ENCODE assay signal across 15 cellular contexts in the genomic region with DNA sequence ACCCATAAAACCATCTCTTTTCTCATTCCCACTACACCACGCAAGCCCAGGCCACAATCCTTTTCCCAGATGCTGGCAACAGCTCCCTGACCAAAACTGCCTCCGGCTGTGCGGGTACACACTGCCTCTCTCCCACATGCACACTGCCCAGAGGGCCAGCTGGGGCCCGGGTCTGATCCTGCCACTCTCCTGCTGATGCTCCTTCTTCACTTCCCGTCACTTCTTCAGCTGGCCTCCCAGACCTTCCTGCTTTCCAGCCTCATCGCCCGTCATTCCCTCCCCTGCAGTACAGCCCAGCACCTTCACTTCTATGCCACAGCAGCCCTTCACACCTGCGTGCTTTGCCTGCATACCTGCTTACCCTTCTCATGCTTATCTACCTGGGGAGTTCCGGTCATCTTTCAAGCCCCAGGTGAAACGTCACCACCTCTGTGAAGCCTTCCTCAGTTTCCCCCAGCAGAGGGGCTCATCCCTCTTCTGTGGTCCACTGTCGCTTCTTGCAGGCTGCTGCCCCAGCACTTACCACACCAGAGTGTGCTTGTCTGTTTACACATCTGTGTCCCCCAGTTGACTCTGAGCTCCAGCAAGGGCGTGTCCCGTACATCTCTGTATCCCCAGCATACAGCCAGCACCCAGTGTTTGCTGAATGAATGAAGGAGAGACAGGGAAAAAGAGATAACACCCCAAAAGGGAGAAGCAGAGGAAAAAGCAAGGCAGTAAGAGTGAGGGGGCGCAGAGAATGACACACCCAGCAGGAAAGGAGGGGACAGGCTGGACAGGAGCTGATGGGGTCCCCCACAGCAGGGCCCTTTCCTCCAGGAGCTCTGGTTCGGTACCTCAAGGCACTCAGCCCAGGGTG. TPM values are rescaled to one million over a fixed set of nuclear protein-coding genes. Genes with fewer than 3 reads are reported as not detected.
"Had no signal": no experiment of that assay in that cellular context is flagged by ENCODE, and none has a peak within 500 bp of the region (broad histone marks: within the 10 kb centered on the region; RNA-seq: fewer than 3 reads in every experiment).

No MANE protein-coding gene starts in this region.

- H3K4me1 ChIP-seq: upper lobe of right lung had no signal

- H3K27ac Mint-ChIP-seq: activated naive CD8-positive, alpha-beta T cell treated with anti-CD3 and anti-CD28 coated beads, Interleukin-2, amount 10 ng/mL, durations not matched to agents 7 days and 5 days; natural killer cell; stimulated activated memory B cell treated with anti-CD40 and anti-IgM and Interleukin-4, amounts not matched to agents 10 μg/mL and 1 μg/mL and 100 μg/mL, for 72 hours had no signal

- H3K4me1 Mint-ChIP-seq: natural killer cell; stimulated activated memory B cell treated with anti-CD40 and anti-IgM and Interleukin-4, amounts not matched to agents 10 μg/mL and 1 μg/mL and 100 μg/mL, for 72 hours had no signal

- H3K9me3 Mint-ChIP-seq: activated naive CD8-positive, alpha-beta T cell treated with anti-CD3 and anti-CD28 coated beads, Interleukin-2, amount 10 ng/mL, durations not matched to agents 7 days and 5 days; natural killer cell; stimulated activated memory B cell treated with anti-CD40 and anti-IgM and Interleukin-4, amounts not matched to agents 10 μg/mL and 1 μg/mL and 100 μg/mL, for 72 hours had no signal

- H3K27ac ChIP-seq: esophagus squamous epithelium, heart left ventricle, upper lobe of right lung had no signal

- H3K4me3 ChIP-seq: esophagus squamous epithelium, heart left ventricle, skin epidermis, upper lobe of right lung had no signal

- H3K36me3 ChIP-seq: esophagus squamous epithelium, heart left ventricle, upper lobe of right lung had no signal

- H3K27me3 ChIP-seq: heart left ventricle, upper lobe of right lung had no signal

- H3K9me3 ChIP-seq: esophagus squamous epithelium, heart left ventricle, upper lobe of right lung had no signal

- H3K4me3 Mint-ChIP-seq: activated naive CD8-positive, alpha-beta T cell treated with anti-CD3 and anti-CD28 coated beads, Interleukin-2, amount 10 ng/mL, durations not matched to agents 7 days and 5 days; natural killer cell; stimulated activated memory B cell treated with anti-CD40 and anti-IgM and Interleukin-4, amounts not matched to agents 10 μg/mL and 1 μg/mL and 100 μg/mL, for 72 hours had no signal

- ATAC-seq: natural killer cell, upper lobe of right lung had no signal

- DNase-seq: activated CD4-positive, alpha-beta T cell treated with anti-CD3 and anti-CD28 coated beads, Interleukin-2, amount 50 U/mL, for 4 hours; activated CD4-positive, CD25-positive, alpha-beta regulatory T cell treated with anti-CD3 and anti-CD28 coated beads, Interleukin-2, amount 50 U/mL, for 72 hours; activated gamma-delta T cell treated with Interleukin-2 at 50 U/mL for 16 hours; activated naive CD8-positive, alpha-beta T cell treated with anti-CD3 and anti-CD28 coated beads, Interleukin-2, amount 10 ng/mL, durations not matched to agents 7 days and 5 days; activated T-cell treated with anti-CD3 and anti-CD28 coated beads, Interleukin-2, amount 50 U/mL, for 48 hours; esophagus squamous epithelium; foreskin fibroblast; heart left ventricle; natural killer cell; retina; T-helper 2 cell; upper lobe of right lung had no signal

- H3K36me3 Mint-ChIP-seq: activated naive CD8-positive, alpha-beta T cell treated with anti-CD3 and anti-CD28 coated beads, Interleukin-2, amount 10 ng/mL, durations not matched to agents 7 days and 5 days; natural killer cell; stimulated activated memory B cell treated with anti-CD40 and anti-IgM and Interleukin-4, amounts not matched to agents 10 μg/mL and 1 μg/mL and 100 μg/mL, for 72 hours had no signal

RNA-seq across cellular contexts. Expression of gene GRAMD2A, which starts 22.2 kb away (rescaled TPM):
- total RNA-seq: activated naive CD8-positive, alpha-beta T cell treated with anti-CD3 and anti-CD28 coated beads, Interleukin-2, amount 10 ng/mL, durations not matched to agents 7 days and 5 days; lung microvascular endothelial cell; natural killer cell had no signal
